26 cellular contexts compared by ENCODE assay signal in the genomic region with DNA sequence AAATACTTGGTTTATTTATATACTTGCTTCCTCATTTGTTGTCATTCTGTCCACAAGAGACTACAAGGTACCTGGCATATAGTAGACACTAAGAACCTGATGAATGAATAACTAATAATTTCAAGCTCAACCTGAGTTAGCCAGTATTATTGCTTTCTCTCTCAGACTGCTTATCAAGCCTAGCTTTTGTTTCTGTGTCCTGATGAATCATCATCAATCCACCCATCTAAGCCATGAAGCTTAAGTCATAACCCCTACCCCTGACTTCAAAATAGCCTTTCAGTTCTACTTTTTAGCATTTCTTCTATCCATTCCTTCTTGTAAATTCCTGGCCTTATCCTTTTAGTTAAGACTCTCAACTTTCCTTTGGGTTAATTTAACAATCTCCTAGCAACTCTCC.
A peak's percentile ranks its signal among the peaks of the same experiment; 100 is the strongest.
DNase-seq lines count a peak whose midpoint lies in the region; FAIRE-seq and TF ChIP-seq lines count a peak whose summit lies in the region.
"Had no signal": no experiment of that assay in that cellular context is flagged by ENCODE, and none has a peak within 500 bp of the region (broad histone marks: within the 10 kb centered on the region; RNA-seq: fewer than 3 reads in every experiment).

No MANE protein-coding gene starts in this region.

- H3K27me3 ChIP-seq in bronchial epithelial cell (ENCODE audit: control insufficient read depth, insufficient read depth, low read length): no peaks in the 10 kb centered on the region
- H3K27me3 ChIP-seq in breast epithelium: no peaks in the 10 kb centered on the region
- H3K27me3 ChIP-seq: BLaER1 treated with 17β-estradiol and CSF1 and Interleukin-3, amounts not matched to agents 10 nM and 100 nM; SJSA1 had no signal

- TF ChIP-seq CTCF in bronchial epithelial cell (IDR thresholded peaks at IDR 0.05; ENCODE audit: insufficient read depth, low read length, severe bottlenecking) (no peak), type B pancreatic cell (conservative IDR thresholded peaks at IDR 0.05) (no peak), breast epithelium (IDR thresholded peaks at IDR 0.05) (no peak)

- H3K36me3 ChIP-seq in bronchial epithelial cell (ENCODE audit: control insufficient read depth, insufficient read depth, low read length) (no peaks in the 10 kb centered on the region), breast epithelium (no peaks in the 10 kb centered on the region)
- H3K36me3 ChIP-seq: BLaER1 treated with 17β-estradiol and CSF1 and Interleukin-3, amounts not matched to agents 10 nM and 100 nM; SJSA1 had no signal

- H3K4me3 ChIP-seq in bronchial epithelial cell (ENCODE audit: low read depth, low read length): no peak overlapping the region
- no peak overlapping the region for H3K4me3 ChIP-seq in breast epithelium
- H3K4me3 ChIP-seq: A549; BLaER1 treated with 17β-estradiol and CSF1 and Interleukin-3, amounts not matched to agents 10 nM and 100 nM; SJSA1 had no signal

- no peaks in the 10 kb centered on the region for H3K9me3 ChIP-seq in breast epithelium
- H3K9me3 ChIP-seq: A549; BLaER1 treated with 17β-estradiol and CSF1 and Interleukin-3, amounts not matched to agents 10 nM and 100 nM; SJSA1 had no signal

- no peak for TF ChIP-seq POLR2A in breast epithelium (IDR thresholded peaks at IDR 0.05)

- H3K27ac ChIP-seq in breast epithelium: peak overlapping the region in 1 of 2 donors; percentile 22
- H3K27ac ChIP-seq: A549; BLaER1 treated with 17β-estradiol and CSF1 and Interleukin-3, amounts not matched to agents 10 nM and 100 nM; KMS-11; SJSA1 had no signal

- H3K9me3 Mint-ChIP-seq in type B pancreatic cell: no peaks in the 10 kb centered on the region

- peak overlapping the region; percentile 42 for H3K4me3 Mint-ChIP-seq in type B pancreatic cell
- H3K4me3 Mint-ChIP-seq: CD4-positive, alpha-beta T cell had no signal

- intact Hi-C loops in breast epithelium (cut with DNase I; ENCODE audit: low total_unique reads): no loop called here

- peak overlapping the region; percentile 76 for H3K27ac Mint-ChIP-seq in type B pancreatic cell
- H3K27ac Mint-ChIP-seq: CD4-positive, alpha-beta T cell had no signal

- peaks cover 0 to 5% of the 10 kb centered on the region in 2 donors for H3K4me1 ChIP-seq in breast epithelium
- H3K4me1 ChIP-seq: A549 had no signal

- H3K4me1 Mint-ChIP-seq in type B pancreatic cell (ENCODE audit: unreplicated experiment): peaks cover 28% of the 10 kb centered on the region

- FAIRE-seq in bronchial epithelial cell (lab: Jason Lieb, UNC): no peak
- FAIRE-seq: A549, GM12892 had no signal

- H3K36me3 Mint-ChIP-seq in type B pancreatic cell: no peaks in the 10 kb centered on the region

- DNase-seq in HT-29 (ENCODE audit: low spot score): peak; percentile 59
- peak; percentile 69 for DNase-seq in bronchial epithelial cell (ENCODE audit: low read depth)
- peak; percentile 3 for DNase-seq in kidney tubule cell (ENCODE audit: low spot score)
- no peak for DNase-seq in type B pancreatic cell (ENCODE audit: extremely low spot score, unreplicated experiment)
- no peak for DNase-seq in breast epithelium (ENCODE audit: low spot score in 2 of 2)
- DNase-seq in H4 (ENCODE audit: low spot score): no peak
- no peak for DNase-seq in D341Med (ENCODE audit: low spot score)
- DNase-seq: AML-193; CD4-positive, alpha-beta T cell; COR-L47; DMS 273 treated with DMSO at 0.1 percent for 48 hours; DND-41; H7; IMR-90; MM.1S; NCI-H2029; NCI-H446; NCI-H524 treated with DMSO at 0.1 percent for 48 hours; NCI-H774; Right ventricle myocardium superior; RPMI8226 had no signal

- H3K27me3 Mint-ChIP-seq in type B pancreatic cell: no peaks in the 10 kb centered on the region
- H3K27me3 Mint-ChIP-seq: CD4-positive, alpha-beta T cell had no signal

Comparison
In these comparisons a context has a peak if more than half of its experiments do, and no peak if none do; other contexts are left out.
1. DNase-seq: peak in HT-29 (single experiment), bronchial epithelial cell (single experiment) and kidney tubule cell (single experiment); none in type B pancreatic cell (single experiment), breast epithelium (0 of 2), H4 (single experiment) and D341Med (single experiment).